ENCODE assay signal across 8 cellular contexts in the genomic region with DNA sequence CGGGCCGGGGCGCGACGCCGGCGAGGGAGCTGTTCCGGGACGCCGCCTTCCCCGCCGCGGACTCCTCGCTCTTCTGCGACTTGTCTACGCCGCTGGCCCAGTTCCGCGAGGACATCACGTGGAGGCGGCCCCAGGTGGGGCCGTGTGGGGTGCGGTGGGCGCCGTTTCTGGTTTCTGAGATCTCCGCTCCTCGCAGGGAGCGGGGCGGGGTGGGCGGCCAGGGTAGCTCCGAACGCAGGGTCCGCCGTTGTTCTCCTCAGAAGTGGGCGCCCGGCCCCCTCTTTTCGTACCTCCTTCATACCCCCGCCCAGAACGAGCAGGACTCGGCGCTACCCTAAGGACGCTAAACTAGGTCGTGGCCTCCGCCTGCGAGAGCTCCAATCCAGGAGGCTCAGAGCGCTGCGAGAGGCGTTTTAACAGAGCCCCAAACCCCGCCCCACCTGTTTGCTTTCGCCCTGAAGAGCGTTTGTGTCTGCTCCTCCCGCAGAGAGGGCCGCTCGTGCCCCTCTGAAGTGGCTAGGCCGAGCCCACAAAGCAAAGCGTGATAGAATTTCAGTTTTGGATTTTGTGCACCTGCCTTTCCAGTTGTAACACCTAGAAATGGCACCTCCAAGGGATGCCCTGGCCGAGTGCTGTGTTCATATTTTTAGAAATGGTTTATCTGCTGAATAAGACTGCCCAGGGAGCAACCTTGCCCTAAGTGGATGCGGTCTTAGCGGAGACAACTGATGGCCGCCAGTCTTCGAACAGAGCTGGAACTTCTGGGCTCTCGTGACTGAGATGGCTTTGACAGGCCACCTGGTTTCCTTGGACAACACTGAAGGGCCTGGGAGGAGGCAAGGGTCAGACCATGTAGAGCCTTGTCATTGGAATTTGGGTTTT. TPM values are rescaled to one million over a fixed set of nuclear protein-coding genes. Genes with fewer than 3 reads are reported as not detected.
DNase-seq lines count a peak whose midpoint lies in the region; ATAC-seq and TF ChIP-seq lines count a peak whose summit lies in the region.

No MANE protein-coding gene starts in this region.

- H3K4me1 Mint-ChIP-seq in activated B cell treated with CpG ODN at 0.5 μM for 24 hours = peaks cover 51% of the 10 kb centered on the region

- peak overlapping the region; percentile 81 for H3K27ac Mint-ChIP-seq in activated B cell treated with CpG ODN at 0.5 μM for 24 hours

- peaks cover 0 to 2% (median 0%) of the 10 kb centered on the region in 11 experiments; a peak in 1 of 22 replicates for H3K9me3 ChIP-seq in BLaER1 treated with 17β-estradiol and CSF1 and Interleukin-3, amounts not matched to agents 10 nM and 100 nM (replicated peaks in 1 of 11)
- no peaks in the 10 kb centered on the region for H3K9me3 ChIP-seq in MM.1S (replicated peaks; ENCODE audit: insufficient read depth, low read length)
- H3K9me3 ChIP-seq in mesodermal cell (ENCODE audit: control insufficient read depth, low read length) = no peaks in the 10 kb centered on the region
- H3K9me3 ChIP-seq in testis = no peaks in the 10 kb centered on the region

- H3F3A ChIP-seq in MM.1S (ENCODE audit: insufficient read depth, low read length) = peaks cover 33% of the 10 kb centered on the region

- H3K4me3 Mint-ChIP-seq in activated B cell treated with CpG ODN at 0.5 μM for 24 hours = peak overlapping the region; percentile 95

- peak overlapping the region; percentile 91 to 99 (median 96) for H3K9ac ChIP-seq in BLaER1 treated with 17β-estradiol and CSF1 and Interleukin-3, amounts not matched to agents 10 nM and 100 nM
- H3K9ac ChIP-seq in MM.1S (ENCODE audit: low read length) = peak overlapping the region; percentile 98

- DNase-seq in GM20000 (ENCODE audit: low spot score) = peak; percentile 68
- DNase-seq in MM.1S = peak; percentile 80
- no peak for DNase-seq in activated B cell treated with CpG ODN at 0.5 μM for 24 hours
- peak; percentile 49 for DNase-seq in cortex of kidney (lab: John Stamatoyannopoulos, UW)
- DNase-seq in testis = peak; percentile 33
- no peak for DNase-seq in NK-92 (lab: John Stamatoyannopoulos, UW; ENCODE audit: unreplicated experiment)

- H3K4me1 ChIP-seq in BLaER1 treated with 17β-estradiol and CSF1 and Interleukin-3, amounts not matched to agents 10 nM and 100 nM = peaks cover 50 to 59% (median 55%) of the 10 kb centered on the region in 10 experiments
- peaks cover 32% of the 10 kb centered on the region for H3K4me1 ChIP-seq in MM.1S (ENCODE audit: low read length)
- peaks cover 37% of the 10 kb centered on the region for H3K4me1 ChIP-seq in mesodermal cell (ENCODE audit: control insufficient read depth, insufficient read depth, low read length, poor library complexity, severe bottlenecking)
- H3K4me1 ChIP-seq in testis = peaks cover 26% of the 10 kb centered on the region

- H3K4me3 ChIP-seq in BLaER1 treated with 17β-estradiol and CSF1 and Interleukin-3, amounts not matched to agents 10 nM and 100 nM = peak overlapping the region; percentile 76 to 95 (median 88)
- H3K4me3 ChIP-seq in MM.1S (ENCODE audit: low read length) (peak overlapping the region; percentile 89), mesodermal cell (ENCODE audit: extremely low read depth, insufficient read depth, low read length, poor library complexity, severe bottlenecking) (peak overlapping the region; percentile 98), testis (peak overlapping the region; percentile 85 to 88)

- H3K27me3 ChIP-seq in BLaER1 treated with 17β-estradiol and CSF1 and Interleukin-3, amounts not matched to agents 10 nM and 100 nM = no peaks in the 10 kb centered on the region
- H3K27me3 ChIP-seq in MM.1S (replicated peaks; ENCODE audit: insufficient read depth, low read length) (no peaks in the 10 kb centered on the region), testis (no peaks in the 10 kb centered on the region)

- H2AFZ ChIP-seq in MM.1S (ENCODE audit: low read length) = peak overlapping the region; percentile 70

- WGBS in mesodermal cell (ENCODE audit: insufficient coverage in 2 of 2), 2 experiments = 4 to 7% methylated on average over 41 to 59 of the region's 62 CpGs
- 2 to 8% methylated on average over 22 to 62 of the region's 62 CpGs for WGBS in testis, 2 donors

- peak overlapping the region; percentile 93 to 100 (median 98) for H3K4me2 ChIP-seq in BLaER1 treated with 17β-estradiol and CSF1 and Interleukin-3, amounts not matched to agents 10 nM and 100 nM
- H3K4me2 ChIP-seq in MM.1S (ENCODE audit: low read depth, low read length) = peak overlapping the region; percentile 91

- peak overlapping the region; percentile 4 to 100 (median 96); a peak in 21 of 22 replicates for H3K27ac ChIP-seq in BLaER1 treated with 17β-estradiol and CSF1 and Interleukin-3, amounts not matched to agents 10 nM and 100 nM
- H3K27ac ChIP-seq in MM.1S (ENCODE audit: low read length) = peak overlapping the region; percentile 98; the same call in 1 of the 2 replicates
- H3K27ac ChIP-seq in mesodermal cell (ENCODE audit: low read depth, low read length, severe bottlenecking) = no peak overlapping the region
- peak overlapping the region; percentile 36 to 95 for H3K27ac ChIP-seq in testis

- CTCF ChIA-PET in activated B cell treated with CpG ODN at 0.5 μM for 24 hours (lab: Charles Lee) = interaction anchor here (0.6 to 4.1 kb wide), 6 partner anchors 18 to 73 kb away, joined by 3 to 52 read pairs (median 7); a partner anchor contains a TSS

- TF ChIP-seq CTCF in GM20000 (IDR thresholded peaks at IDR 0.05; ENCODE audit: extremely low read depth, missing control alignments) (no peak), MM.1S (IDR thresholded peaks at IDR 0.05; ENCODE audit: low read length) (no peak), activated B cell treated with CpG ODN at 0.5 μM for 24 hours (IDR thresholded peaks at IDR 0.05) (no peak), testis (IDR thresholded peaks at IDR 0.05) (no peak)

- peaks cover 31 to 51% (median 40%) of the 10 kb centered on the region in 11 experiments for H3K36me3 ChIP-seq in BLaER1 treated with 17β-estradiol and CSF1 and Interleukin-3, amounts not matched to agents 10 nM and 100 nM
- H3K36me3 ChIP-seq in MM.1S (replicated peaks; ENCODE audit: insufficient read depth, low read length) = no peaks in the 10 kb centered on the region; the same call in 1 of the 2 replicates
- peaks cover 40% of the 10 kb centered on the region for H3K36me3 ChIP-seq in mesodermal cell (ENCODE audit: control insufficient read depth, insufficient read depth, low read length)
- H3K36me3 ChIP-seq in testis (ENCODE audit: low read depth, missing control alignments) = no peaks in the 10 kb centered on the region

- H3K9me2 ChIP-seq in MM.1S (replicated peaks; ENCODE audit: insufficient read depth, low read length) = no peaks in the 10 kb centered on the region

- H3K27me3 Mint-ChIP-seq in activated B cell treated with CpG ODN at 0.5 μM for 24 hours = no peaks in the 10 kb centered on the region

- peaks cover 44% of the 10 kb centered on the region for H3K36me3 Mint-ChIP-seq in activated B cell treated with CpG ODN at 0.5 μM for 24 hours (ENCODE audit: low read depth)

- peaks cover 49 to 64% (median 52%) of the 10 kb centered on the region in 11 experiments; a peak in 21 of 22 replicates for H4K20me1 ChIP-seq in BLaER1 treated with 17β-estradiol and CSF1 and Interleukin-3, amounts not matched to agents 10 nM and 100 nM
- H4K20me1 ChIP-seq in MM.1S (ENCODE audit: insufficient read depth, low read length) = no peaks in the 10 kb centered on the region

- no peak for ATAC-seq in activated B cell treated with CpG ODN at 0.5 μM for 24 hours (ENCODE audit: low read depth)

- intact Hi-C loops in activated B cell treated with CpG ODN at 0.5 μM for 24 hours (cut with micrococcal nuclease) = loop anchor here (1.0 to 2.0 kb wide), 5 partner anchors 22 to 245 kb away; a partner anchor contains a TSS
- intact Hi-C loops in testis (cut with DNase I; ENCODE audit: low total_unique reads) = no loop called here

- no peaks in the 10 kb centered on the region for H3K9me3 Mint-ChIP-seq in activated B cell treated with CpG ODN at 0.5 μM for 24 hours

- TF ChIP-seq POLR2A in testis (IDR thresholded peaks at IDR 0.05) = no peak

- POLR2A ChIA-PET in activated B cell treated with CpG ODN at 0.5 μM for 24 hours (lab: Charles Lee) = interaction anchor here (1.0 to 6.3 kb wide), 11 partner anchors 10 to 1296 kb away, joined by 3 to 536 read pairs (median 5); a partner anchor contains a TSS

- peaks cover 80% of the 10 kb centered on the region for H3K79me2 ChIP-seq in MM.1S (ENCODE audit: low read length)

RNA-seq across cellular contexts. Expression of a gene that starts 0.6 kb away (rescaled TPM):
- 55.2 and 61.8 TPM in 2 replicates for total RNA-seq in activated B cell treated with CpG ODN at 0.5 μM for 24 hours
- polyA plus RNA-seq in mesodermal cell (2013, experiment 1 of 2) = 35.4 TPM
- polyA plus RNA-seq in mesodermal cell (2013, experiment 2 of 2) = 24.0 TPM
- total RNA-seq in testis = 100 to 1,000 TPM in 1 of 2 donors, 10 to 100 TPM in 1; 66.5 to 104 TPM
- 29.8 TPM for polyA plus RNA-seq in testis (ENCODE audit: insufficient read depth, low read depth, low replicate concordance)

RNA-seq across cellular contexts. Expression of a gene that starts 18.9 kb away (rescaled TPM):
- 70.0 and 71.0 TPM in 2 replicates for total RNA-seq in activated B cell treated with CpG ODN at 0.5 μM for 24 hours
- polyA plus RNA-seq in mesodermal cell (2013, experiment 1 of 2) = 30.9 TPM
- 26.6 TPM for polyA plus RNA-seq in mesodermal cell (2013, experiment 2 of 2)
- total RNA-seq in testis = 10 to 100 TPM; 39.1 to 48.5 TPM
- polyA plus RNA-seq in testis (ENCODE audit: insufficient read depth, low read depth, low replicate concordance) = 28.9 TPM

RNA-seq across cellular contexts. Expression of a gene that starts 27.0 kb away (rescaled TPM):
- total RNA-seq in activated B cell treated with CpG ODN at 0.5 μM for 24 hours (11.5 and 11.8 TPM in 2 replicates), testis (10 to 100 TPM; 24.7 to 37.6 TPM)
- 4.7 TPM for polyA plus RNA-seq in mesodermal cell (2013, experiment 1 of 2)
- polyA plus RNA-seq in mesodermal cell (2013, experiment 2 of 2) = 6.2 TPM
- 19.3 TPM for polyA plus RNA-seq in testis (ENCODE audit: insufficient read depth, low read depth, low replicate concordance)

RNA-seq across cellular contexts. Expression of a gene that starts 29.4 kb away (rescaled TPM):
- total RNA-seq in activated B cell treated with CpG ODN at 0.5 μM for 24 hours = 33.4 and 40.4 TPM in 2 replicates
- 7.9 TPM for polyA plus RNA-seq in mesodermal cell (2013, experiment 1 of 2)
- 6.0 TPM for polyA plus RNA-seq in mesodermal cell (2013, experiment 2 of 2)
- 10 to 100 TPM; 57.3 to 75.7 TPM for total RNA-seq in testis
- 92.5 TPM for polyA plus RNA-seq in testis (ENCODE audit: insufficient read depth, low read depth, low replicate concordance)

RNA-seq across cellular contexts. Expression of a gene that starts 38.1 kb away (rescaled TPM):
- total RNA-seq in activated B cell treated with CpG ODN at 0.5 μM for 24 hours = 1.6 TPM in 2 replicates
- polyA plus RNA-seq in mesodermal cell (2013, experiment 1 of 2) = 0.37 TPM
- polyA plus RNA-seq in mesodermal cell (2013, experiment 2 of 2) = 0.30 TPM
- total RNA-seq in testis = 10 to 100 TPM in 1 of 2 donors, 1 to 10 TPM in 1; 9.5 to 11.5 TPM
- polyA plus RNA-seq in testis (ENCODE audit: insufficient read depth, low read depth, low replicate concordance) = 3.1 TPM

Comparison
In these comparisons a context has a peak if more than half of its experiments do, and no peak if none do; other contexts are left out.
1. DNase-seq: peak in GM20000 (single experiment), MM.1S (single experiment), cortex of kidney (single experiment) and testis (single experiment); none in activated B cell treated with CpG ODN at 0.5 μM for 24 hours (single experiment) and NK-92 (single experiment).
2. Peak in every context shown above with its lines, with median percentiles within 50 percentile points of each other: H3K4me3 ChIP-seq.